ENCODE assay signal across 9 cellular contexts in genomic region chr3:117019082-117019713, GRCh38.
DNase-seq lines count a peak whose midpoint lies in the region; ATAC-seq lines count a peak whose summit lies in the region.
"Had no signal": no experiment of that assay in that cellular context is flagged by ENCODE, and none has a peak within 500 bp of the region (broad histone marks: within the 10 kb centered on the region; RNA-seq: fewer than 3 reads in every experiment).

No MANE protein-coding gene starts in this region.

- intact Hi-C loops in activated T-helper 1 cell treated with anti-CD3 and anti-CD28 coated beads, Interleukin-12 subunit alpha, Interleukin-12 subunit beta, Interleukin-2, Interleukin-4 antibody, amounts not matched to agents 30 ng/mL and 10 ng/mL and 1 ng/mL, durations not matched to agents 14 hours and 24 hours and 36 hours (cut with micrococcal nuclease) = loop anchor here (2.0 kb wide), 3 partner anchors 508 to 978 kb away; no protein-coding TSS in a partner anchor
- intact Hi-C loops in head of caudate nucleus (cut with DNase I) = no loop called here

- H3K9me3 Mint-ChIP-seq in activated T-helper 1 cell treated with anti-CD3 and anti-CD28 coated beads, Interleukin-12 subunit alpha, Interleukin-12 subunit beta, Interleukin-2, Interleukin-4 antibody, amounts not matched to agents 30 ng/mL and 10 ng/mL and 1 ng/mL, durations not matched to agents 14 hours and 24 hours and 36 hours = no peaks in the 10 kb centered on the region

- H3K4me3 Mint-ChIP-seq in activated T-helper 1 cell treated with anti-CD3 and anti-CD28 coated beads, Interleukin-12 subunit alpha, Interleukin-12 subunit beta, Interleukin-2, Interleukin-4 antibody, amounts not matched to agents 30 ng/mL and 10 ng/mL and 1 ng/mL, durations not matched to agents 14 hours and 24 hours and 36 hours = no peak overlapping the region
- H3K4me3 Mint-ChIP-seq: activated naive CD8-positive, alpha-beta T cell had no signal

- H3K27me3 Mint-ChIP-seq in activated T-helper 1 cell treated with anti-CD3 and anti-CD28 coated beads, Interleukin-12 subunit alpha, Interleukin-12 subunit beta, Interleukin-2, Interleukin-4 antibody, amounts not matched to agents 30 ng/mL and 10 ng/mL and 1 ng/mL, durations not matched to agents 14 hours and 24 hours and 36 hours (ENCODE audit: insufficient read depth) = peaks cover 4% of the 10 kb centered on the region

- ATAC-seq in HG03342 (IDR thresholded peaks at IDR 0.05; ENCODE audit: unreplicated experiment) (peak; percentile 68), HG03439 (IDR thresholded peaks at IDR 0.05; ENCODE audit: unreplicated experiment) (no peak)

- no peaks in the 10 kb centered on the region for H3K36me3 Mint-ChIP-seq in activated T-helper 1 cell treated with anti-CD3 and anti-CD28 coated beads, Interleukin-12 subunit alpha, Interleukin-12 subunit beta, Interleukin-2, Interleukin-4 antibody, amounts not matched to agents 30 ng/mL and 10 ng/mL and 1 ng/mL, durations not matched to agents 14 hours and 24 hours and 36 hours (ENCODE audit: low read depth)
- H3K36me3 Mint-ChIP-seq: activated naive CD8-positive, alpha-beta T cell had no signal

- DNase-seq in DMS153 treated with DMSO at 0.1 percent for 48 hours (lab: John Stamatoyannopoulos, UW; ENCODE audit: unreplicated experiment) = peak; percentile 73
- peak; percentile 13 for DNase-seq in GM19240 (ENCODE audit: insufficient read length, low spot score)
- DNase-seq in NCI-H345 treated with DMSO at 0.1 percent for 48 hours (lab: John Stamatoyannopoulos, UW; ENCODE audit: unreplicated experiment) = peak; percentile 54
- DNase-seq in activated T-helper 1 cell treated with anti-CD3 and anti-CD28 coated beads, Interleukin-12 subunit alpha, Interleukin-12 subunit beta, Interleukin-2, Interleukin-4 antibody, amounts not matched to agents 30 ng/mL and 10 ng/mL and 1 ng/mL, durations not matched to agents 14 hours and 24 hours and 36 hours (ENCODE audit: low spot score) = peak; percentile 1
- peak; percentile 41 to 93 (median 84) for DNase-seq in head of caudate nucleus
- peak; percentile 83 for DNase-seq in pons (ENCODE audit: low spot score)

- no peak overlapping the region for H3K27ac Mint-ChIP-seq in activated T-helper 1 cell treated with anti-CD3 and anti-CD28 coated beads, Interleukin-12 subunit alpha, Interleukin-12 subunit beta, Interleukin-2, Interleukin-4 antibody, amounts not matched to agents 30 ng/mL and 10 ng/mL and 1 ng/mL, durations not matched to agents 14 hours and 24 hours and 36 hours
- H3K27ac Mint-ChIP-seq: activated naive CD8-positive, alpha-beta T cell had no signal

- no peaks in the 10 kb centered on the region for H3K4me1 Mint-ChIP-seq in activated T-helper 1 cell treated with anti-CD3 and anti-CD28 coated beads, Interleukin-12 subunit alpha, Interleukin-12 subunit beta, Interleukin-2, Interleukin-4 antibody, amounts not matched to agents 30 ng/mL and 10 ng/mL and 1 ng/mL, durations not matched to agents 14 hours and 24 hours and 36 hours (ENCODE audit: low read depth)

Comparison
In these comparisons a context has a peak if more than half of its experiments do, and no peak if none do; other contexts are left out.
1. DNase-seq: peak in every context shown above with its lines; median percentile 84 in head of caudate nucleus; 83 in pons; 73 in DMS153 treated with DMSO at 0.1 percent for 48 hours; 54 in NCI-H345 treated with DMSO at 0.1 percent for 48 hours; 13 in GM19240; 1 in activated T-helper 1 cell treated with anti-CD3 and anti-CD28 coated beads, Interleukin-12 subunit alpha, Interleukin-12 subunit beta, Interleukin-2, Interleukin-4 antibody, amounts not matched to agents 30 ng/mL and 10 ng/mL and 1 ng/mL, durations not matched to agents 14 hours and 24 hours and 36 hours.